In the genomic region with DNA sequence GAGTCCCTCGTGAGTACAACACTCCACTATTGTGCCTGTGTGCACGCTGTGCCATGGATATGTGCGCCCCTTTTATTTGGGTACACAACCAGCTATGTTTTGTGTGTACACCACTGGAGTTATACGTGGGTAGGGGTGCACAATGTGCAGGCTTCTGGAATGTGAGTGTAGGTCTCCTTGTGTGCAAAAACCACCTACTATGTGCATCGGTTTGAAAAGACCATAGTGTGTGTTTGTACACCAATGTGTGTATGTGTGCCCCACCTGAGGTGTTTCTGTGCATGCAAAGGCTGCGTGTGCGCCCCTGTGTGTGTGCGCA, we compare ENCODE assay signal across 12 cellular contexts.
DNase-seq lines count a peak whose midpoint lies in the region; ATAC-seq and TF ChIP-seq lines count a peak whose summit lies in the region.
"Had no signal": no experiment of that assay in that cellular context is flagged by ENCODE, and none has a peak within 500 bp of the region (broad histone marks: within the 10 kb centered on the region; RNA-seq: fewer than 3 reads in every experiment).

No MANE protein-coding gene starts in this region.

- 66% methylated on average over 8 of the region's 8 CpGs for WGBS in right cardiac atrium
- no CpG with 5 or more reads among the region's 8 CpGs for WGBS in trophoblast cell (ENCODE audit: extremely low coverage, insufficient coverage, insufficient read length)

- H2BK12ac ChIP-seq in trophoblast cell (ENCODE audit: low read length), result peak overlapping the region; percentile 65

- H3K14ac ChIP-seq in trophoblast cell (ENCODE audit: low read length), result peak overlapping the region; percentile 37

- no peak overlapping the region for H3K9ac ChIP-seq in trophoblast cell (ENCODE audit: low read length)
- H3K9ac ChIP-seq: BLaER1, KMS-11 had no signal

- intact Hi-C loops in right cardiac atrium (cut with DNase I), result loop anchor here in 2 of 4 donors (5.0 to 10.0 kb wide), 2 partner anchors 90 to 208 kb away; partner anchors contain the start of genes KLF15 (in 1 of the 2) and ZXDC (in 1 of the 2)

- peak overlapping the region; percentile 23 for H4K8ac ChIP-seq in trophoblast cell (ENCODE audit: low read depth, low read length)

- H3K4me3 ChIP-seq in AG04449 (ENCODE audit: low read depth, low read length), result peak overlapping the region; percentile 47
- H3K4me3 ChIP-seq in right cardiac atrium (ENCODE audit: low read length), result no peak overlapping the region
- H3K4me3 ChIP-seq in trophoblast cell (ENCODE audit: low read depth, low read length), result peak overlapping the region; percentile 13
- H3K4me3 ChIP-seq: BLaER1 had no signal

- H3K4ac ChIP-seq in trophoblast cell (ENCODE audit: low read depth, low read length), result no peak overlapping the region

- no peak for TF ChIP-seq CTCF in AG04449 (IDR thresholded peaks at IDR 0.05; ENCODE audit: insufficient read depth, low read length, missing control alignments)

- peak overlapping the region; percentile 63 for H3K18ac ChIP-seq in trophoblast cell (ENCODE audit: low read length)

- H4K91ac ChIP-seq in trophoblast cell (ENCODE audit: low read depth, low read length), result peak overlapping the region; percentile 58

- H2AFZ ChIP-seq in trophoblast cell (ENCODE audit: insufficient read depth, low read length, poor library complexity), result peak overlapping the region; percentile 48

- H2BK120ac ChIP-seq in trophoblast cell (ENCODE audit: insufficient read depth, low read length, poor library complexity), result peak overlapping the region; percentile 48

- H3K27me3 ChIP-seq in right cardiac atrium (ENCODE audit: control insufficient read depth, insufficient read depth) (no peaks in the 10 kb centered on the region), trophoblast cell (ENCODE audit: insufficient read depth, low read length) (no peaks in the 10 kb centered on the region)

- H3K36me3 ChIP-seq in trophoblast cell (ENCODE audit: control insufficient read depth in 1 of 2, insufficient read depth in 2 of 2, low read length in 2 of 2), result no peaks in the 10 kb centered on the region
- H3K36me3 ChIP-seq: BLaER1 had no signal

- peaks cover 9% of the 10 kb centered on the region for H3K4me1 ChIP-seq in right cardiac atrium (ENCODE audit: control insufficient read depth, insufficient read depth, low read length)
- peaks cover 17 to 25% of the 10 kb centered on the region in 2 experiments for H3K4me1 ChIP-seq in trophoblast cell (ENCODE audit: control insufficient read depth in 1 of 2, insufficient read depth in 2 of 2, low read length in 2 of 2)
- H3K4me1 ChIP-seq: BLaER1 had no signal

- CTCF ChIA-PET in AG04449 (lab: Yijun Ruan, JAX), result interaction anchor here (0.6 to 1.7 kb wide), 6 partner anchors 9 to 133 kb away, joined by 3 to 7 read pairs (median 4); no protein-coding TSS in a partner anchor

- H4K12ac ChIP-seq in trophoblast cell (ENCODE audit: low read depth, low read length), result no peak overlapping the region

- peak overlapping the region; percentile 54 for H3K4me2 ChIP-seq in trophoblast cell (ENCODE audit: low read length)
- H3K4me2 ChIP-seq: BLaER1, KMS-11 had no signal

- peak overlapping the region; percentile 34 for H2BK5ac ChIP-seq in trophoblast cell (ENCODE audit: low read depth, low read length, poor library complexity)

- H3K9me3 ChIP-seq in right cardiac atrium (ENCODE audit: control insufficient read depth, low read length), result no peaks in the 10 kb centered on the region
- H3K9me3 ChIP-seq in trophoblast cell (ENCODE audit: insufficient read depth, low read depth, low read length), result peaks cover 2% of the 10 kb centered on the region
- H3K9me3 ChIP-seq: BLaER1 had no signal

- no peak for ATAC-seq in right cardiac atrium
- ATAC-seq in GM19351 (IDR thresholded peaks at IDR 0.05; ENCODE audit: unreplicated experiment), result no peak

- peak overlapping the region; percentile 43 for H3K27ac ChIP-seq in angular gyrus (ENCODE audit: low read depth, low read length)
- H3K27ac ChIP-seq in right cardiac atrium (ENCODE audit: low read length), result peak overlapping the region; percentile 69
- H3K27ac ChIP-seq in trophoblast cell (ENCODE audit: low read depth, low read length), result peak overlapping the region; percentile 72
- H3K27ac ChIP-seq: BLaER1, KMS-11 had no signal

- no peak overlapping the region for H3K23ac ChIP-seq in trophoblast cell (ENCODE audit: low read length)

- no peak overlapping the region for H2AK5ac ChIP-seq in trophoblast cell (ENCODE audit: low read length)

- POLR2A ChIA-PET in AG04449 (lab: Yijun Ruan, JAX), result interaction anchor here (1.0 to 1.7 kb wide), 2 partner anchors 21 to 58 kb away, joined by 4 to 5 read pairs; no protein-coding TSS in a partner anchor

- H3K79me2 ChIP-seq in trophoblast cell (ENCODE audit: control insufficient read depth, insufficient read depth, low read length, poor library complexity), result peaks cover 3% of the 10 kb centered on the region

- DNase-seq in AG04449 (ENCODE audit: low read depth, low spot score), result no peak
- no peak for DNase-seq in right cardiac atrium
- DNase-seq in trophoblast cell, result no peak
- DNase-seq in foreskin melanocyte, result no peak
- DNase-seq in HPDE6-E6E7 (ENCODE audit: extremely low spot score), result no peak
- DNase-seq in NCI-H2196 treated with DMSO at 0.1 percent for 48 hours (lab: John Stamatoyannopoulos, UW; ENCODE audit: unreplicated experiment), result no peak
- DNase-seq: activated T-cell treated with anti-CD3 and anti-CD28 coated beads, Interleukin-2, amount 50 U/mL, for 24 hours; NCI-H526 treated with DMSO at 0.1 percent for 48 hours had no signal

- peaks cover 11% of the 10 kb centered on the region for H3K79me1 ChIP-seq in trophoblast cell (ENCODE audit: low read length)
